Comparison of ENCODE assay signal across 28 cellular contexts in genomic region chr4:54296548-54297203, GRCh38.
DNase-seq lines count a peak whose midpoint lies in the region; ATAC-seq, FAIRE-seq and TF ChIP-seq lines count a peak whose summit lies in the region.
"Had no signal": no experiment of that assay in that cellular context is flagged by ENCODE, and none has a peak within 500 bp of the region (broad histone marks: within the 10 kb centered on the region; RNA-seq: fewer than 3 reads in every experiment).

No MANE protein-coding gene starts in this region.

- CTCF ChIA-PET in HepG2 (lab: Yijun Ruan, JAX; ENCODE audit: low intra/inter-chr PET ratio, low total read pairs) (no interaction called here), WTC11 (lab: Charles Lee) (no interaction called here)

- POLR2A ChIA-PET in HepG2 (lab: Yijun Ruan, JAX) (no interaction called here), WTC11 (lab: Charles Lee) (interaction anchor here (0.8 kb wide), 1 partner anchor 20 kb away, joined by 4 read pairs; no protein-coding TSS in a partner anchor)

- TF ChIP-seq CTCF in ascending aorta (IDR thresholded peaks at IDR 0.05) (no peak), HepG2 (CRISPR knock-in tag; IDR thresholded peaks at IDR 0.05) (no peak), WTC11 (IDR thresholded peaks at IDR 0.05) (no peak)

- peak; percentile 58 for ATAC-seq in HepG2
- ATAC-seq in sciatic nerve: peak; percentile 72
- ATAC-seq in HG03175 (IDR thresholded peaks at IDR 0.05; ENCODE audit: unreplicated experiment): no peak
- ATAC-seq in left colon: no peak
- no peak for ATAC-seq in WTC11
- ATAC-seq: activated CD8-positive, alpha-beta memory T cell treated with anti-CD3 and anti-CD28 coated beads, Interleukin-2, amount 10 ng/mL, durations not matched to agents 7 days and 5 days; K562; Panc1; upper lobe of right lung had no signal

- no peak for TF ChIP-seq POLR2A in HepG2 (IDR thresholded peaks at IDR 0.05; ENCODE audit: insufficient read depth in 1 of 2, low read depth in 2 of 2, low read length in 2 of 2)

- no peak overlapping the region for H3K4me3 Mint-ChIP-seq in WTC11
- H3K4me3 Mint-ChIP-seq: activated CD8-positive, alpha-beta memory T cell treated with anti-CD3 and anti-CD28 coated beads, Interleukin-2, amount 10 ng/mL, durations not matched to agents 7 days and 5 days; activated naive CD4-positive, alpha-beta T cell treated with anti-CD3 and anti-CD28 coated beads, Interleukin-2, amount 10 ng/mL, durations not matched to agents 7 days and 5 days; dendritic cell treated with granulocyte-macrophage colony-stimulating factor and Interleukin-4, amounts not matched to agents 40 ng/mL and 50 ng/mL, for 4 days had no signal

- H3K9ac ChIP-seq in HepG2 (ENCODE audit: insufficient read depth, low read depth, low read length): no peak overlapping the region
- H3K9ac ChIP-seq: BLaER1 had no signal

- H3K27ac Mint-ChIP-seq in WTC11: no peak overlapping the region
- H3K27ac Mint-ChIP-seq: activated CD8-positive, alpha-beta memory T cell treated with anti-CD3 and anti-CD28 coated beads, Interleukin-2, amount 10 ng/mL, durations not matched to agents 7 days and 5 days; activated naive CD4-positive, alpha-beta T cell treated with anti-CD3 and anti-CD28 coated beads, Interleukin-2, amount 10 ng/mL, durations not matched to agents 7 days and 5 days; dendritic cell treated with granulocyte-macrophage colony-stimulating factor and Interleukin-4, amounts not matched to agents 40 ng/mL and 50 ng/mL, for 4 days had no signal

- no peaks in the 10 kb centered on the region for H4K20me1 ChIP-seq in HepG2 (ENCODE audit: insufficient read depth, low read length)
- H4K20me1 ChIP-seq: BLaER1 had no signal

- peak overlapping the region; percentile 37 for H3K4me2 ChIP-seq in HepG2 (ENCODE audit: low read depth, low read length)
- H3K4me2 ChIP-seq: BLaER1 had no signal

- no peaks in the 10 kb centered on the region for H3K4me1 Mint-ChIP-seq in WTC11
- H3K4me1 Mint-ChIP-seq: activated CD8-positive, alpha-beta memory T cell treated with anti-CD3 and anti-CD28 coated beads, Interleukin-2, amount 10 ng/mL, durations not matched to agents 7 days and 5 days; activated naive CD4-positive, alpha-beta T cell treated with anti-CD3 and anti-CD28 coated beads, Interleukin-2, amount 10 ng/mL, durations not matched to agents 7 days and 5 days had no signal

- no peak for TF ChIP-seq EP300 in HepG2 (IDR thresholded peaks at IDR 0.05; ENCODE audit: low read depth in 2 of 2, low read length in 2 of 2)
- TF ChIP-seq EP300 in HepG2 (CRISPR knock-in tag; IDR thresholded peaks at IDR 0.05; ENCODE audit: borderline replicate concordance): no peak

- no peak overlapping the region for H2AFZ ChIP-seq in HepG2 (ENCODE audit: low read length)

- H3K27ac ChIP-seq in ascending aorta (peak overlapping the region; percentile 77 to 84), HepG2 (ENCODE audit: extremely low read length, insufficient read depth, low read length) (no peak overlapping the region)
- H3K27ac ChIP-seq: BLaER1, psoas muscle, upper lobe of right lung had no signal

- peaks cover 3 to 26% of the 10 kb centered on the region in 2 donors for H3K4me1 ChIP-seq in ascending aorta
- H3K4me1 ChIP-seq in HepG2 (ENCODE audit: insufficient read depth, low read length): peaks cover 14% of the 10 kb centered on the region
- H3K4me1 ChIP-seq: BLaER1, HAP-1, upper lobe of right lung had no signal

- FAIRE-seq in HepG2 (lab: Jason Lieb, UNC): no peak
- FAIRE-seq: islet of Langerhans, K562 had no signal

- intact Hi-C loops in ascending aorta (cut with DNase I): loop anchor here (1.0 kb wide), 1 partner anchor 15 kb away; no protein-coding TSS in a partner anchor
- intact Hi-C loops in HepG2 (cut with micrococcal nuclease; ENCODE audit: unreplicated experiment): no loop called here
- intact Hi-C loops in sciatic nerve (cut with DNase I): no loop called here
- intact Hi-C loops in left colon (cut with DNase I, micrococcal nuclease): no loop called here

- in situ Hi-C loops in HepG2 (cut with HindIII; ENCODE audit: extremely low pct_ligation_motif_present, low pct_unique_long_range_greater_than_20kb): no loop called here

- BruUV-seq in HepG2 (replicated peaks; lab: Mats Ljungman, UMichigan): no TSS peak

- H3K27me3 ChIP-seq in ascending aorta (no peaks in the 10 kb centered on the region), HepG2 (ENCODE audit: control insufficient read depth in 1 of 2, insufficient read depth in 2 of 2, low read length in 2 of 2) (no peaks in the 10 kb centered on the region; a peak in 1 of 5 replicates), MG63 (no peaks in the 10 kb centered on the region)
- H3K27me3 ChIP-seq: BLaER1, upper lobe of right lung had no signal

- peaks cover 3% of the 10 kb centered on the region; the same call in 1 of the 2 replicates for H3K27me3 Mint-ChIP-seq in WTC11 (ENCODE audit: low read depth)
- H3K27me3 Mint-ChIP-seq: dendritic cell treated with granulocyte-macrophage colony-stimulating factor and Interleukin-4, amounts not matched to agents 40 ng/mL and 50 ng/mL, for 4 days had no signal

- DNase-seq in ascending aorta (ENCODE audit: low spot score in 2 of 2) (peak in 1 of 2 donors; percentile 75), fibroblast of gingiva (ENCODE audit: low read depth) (peak; percentile 48), HepG2 (ENCODE audit: low spot score) (peak; percentile 30), sciatic nerve (ENCODE audit: low spot score) (no peak), left colon (no peak), MG63 (no peak), WTC11 (ENCODE audit: low spot score) (no peak)
- DNase-seq: activated CD4-positive, alpha-beta T cell treated with anti-CD3 and anti-CD28 coated beads, Interleukin-2, amount 50 U/mL, for 1 hour; activated CD8-positive, alpha-beta memory T cell treated with anti-CD3 and anti-CD28 coated beads, Interleukin-2, amount 10 ng/mL, durations not matched to agents 7 days and 5 days; activated naive CD4-positive, alpha-beta T cell treated with anti-CD3 and anti-CD28 coated beads, Interleukin-2, amount 10 ng/mL, durations not matched to agents 7 days and 5 days; activated T-cell treated with anti-CD3 and anti-CD28 coated beads, Interleukin-2, amount 50 U/mL, for 48 hours; amniotic stem cell; COR-L47; GDM1; NCI-H2029; NCI-H526 treated with DMSO at 0.1 percent for 48 hours; psoas muscle; SIG-M5; stimulated activated CD4-positive, alpha-beta T cell treated with anti-CD3 and anti-CD28 coated beads, Interleukin-4, amount 100 ng/mL, for 1 hour; substantia nigra; upper lobe of right lung had no signal

- H3K9me3 ChIP-seq in ascending aorta (no peaks in the 10 kb centered on the region), HepG2 (ENCODE audit: low read length) (no peaks in the 10 kb centered on the region; the same call in 1 of the 2 replicates), MG63 (no peaks in the 10 kb centered on the region)
- H3K9me3 ChIP-seq: HAP-1, psoas muscle, upper lobe of right lung had no signal

- peaks cover 22% of the 10 kb centered on the region for H3K36me3 Mint-ChIP-seq in WTC11
- H3K36me3 Mint-ChIP-seq: activated CD8-positive, alpha-beta memory T cell treated with anti-CD3 and anti-CD28 coated beads, Interleukin-2, amount 10 ng/mL, durations not matched to agents 7 days and 5 days; activated naive CD4-positive, alpha-beta T cell treated with anti-CD3 and anti-CD28 coated beads, Interleukin-2, amount 10 ng/mL, durations not matched to agents 7 days and 5 days had no signal

- H3K79me2 ChIP-seq in HepG2 (ENCODE audit: insufficient read depth, low read length): no peaks in the 10 kb centered on the region

- H3K9me3 Mint-ChIP-seq in WTC11: peaks cover 23% of the 10 kb centered on the region
- H3K9me3 Mint-ChIP-seq: activated naive CD4-positive, alpha-beta T cell treated with anti-CD3 and anti-CD28 coated beads, Interleukin-2, amount 10 ng/mL, durations not matched to agents 7 days and 5 days had no signal

- TF ChIP-seq RAD21 in HepG2 (CRISPR knock-in tag; IDR thresholded peaks at IDR 0.05): no peak

- WGBS in HepG2 (ENCODE audit: low lambda C conversion rate): 0% methylated on average over 7 of the region's 7 CpGs

- H3K4me3 ChIP-seq in ascending aorta (peak overlapping the region; percentile 11 to 22), HepG2 (replicated peaks in 1 of 3; ENCODE audit: insufficient read depth in 1 of 3, low read depth in 2 of 3, low read length in 3 of 3) (no peak overlapping the region), MG63 (no peak overlapping the region)
- H3K4me3 ChIP-seq: BLaER1, HAP-1, K562, psoas muscle, upper lobe of right lung had no signal

- peaks cover 0 to 29% of the 10 kb centered on the region in 2 donors for H3K36me3 ChIP-seq in ascending aorta
- no peaks in the 10 kb centered on the region for H3K36me3 ChIP-seq in HepG2 (replicated peaks in 1 of 2; ENCODE audit: control insufficient read depth in 1 of 2, insufficient read depth in 2 of 2, low read length in 2 of 2)
- H3K36me3 ChIP-seq in MG63: peaks cover 43% of the 10 kb centered on the region
- H3K36me3 ChIP-seq: BLaER1, upper lobe of right lung had no signal

TF ChIP-seq in HepG2, 621 proteins besides CTCF, POLR2A, EP300 and RAD21 (continues in another document):
- TF ChIP-seq KLF13 (CRISPR knock-in tag; IDR thresholded peaks at IDR 0.05) (no peak), PITX1 (CRISPR knock-in tag; IDR thresholded peaks at IDR 0.05) (no peak), RFX1 (IDR thresholded peaks at IDR 0.05) (0 out of 2 replicates have a peak, but pooled peaks have one; percentile 20), HNF4A (CRISPR knock-in tag; IDR thresholded peaks at IDR 0.05) (peak; percentile 35; the same call in 1 of the 2 replicates), GABPA (IDR thresholded peaks at IDR 0.05; ENCODE audit: low read depth, low read length) (no peak), GABPA (CRISPR knock-in tag; IDR thresholded peaks at IDR 0.05; ENCODE audit: low read depth) (peak; percentile 47; the same call in 1 of the 2 replicates), TEAD3 (CRISPR knock-in tag; optimal IDR thresholded peaks at IDR 0.05; ENCODE audit: borderline replicate concordance) (peak; percentile 13), RFX3 (CRISPR knock-in tag; IDR thresholded peaks at IDR 0.05) (peak; percentile 45; the same call in 1 of the 2 replicates)

TF ChIP-seq in WTC11, 78 proteins besides CTCF, POLR2A, EP300 and RAD21 (continues in another document):
- TF ChIP-seq FOXP4 (CRISPR knock-in tag; IDR thresholded peaks at IDR 0.05): no peak

Comparison
In these comparisons a context has a peak if more than half of its experiments do, and no peak if none do; other contexts are left out.
1. DNase-seq: peak in fibroblast of gingiva (single experiment) and HepG2 (single experiment); none in sciatic nerve (single experiment), left colon (0 of 2), MG63 (single experiment) and WTC11 (single experiment).
2. H3K4me3 ChIP-seq: peak in ascending aorta (2 of 2); none in HepG2 (0 of 3) and MG63 (single experiment).
3. ATAC-seq: peak in HepG2 (single experiment) and sciatic nerve (single experiment); none in HG03175 (single experiment), left colon (single experiment) and WTC11 (single experiment).